In the genomic region with DNA sequence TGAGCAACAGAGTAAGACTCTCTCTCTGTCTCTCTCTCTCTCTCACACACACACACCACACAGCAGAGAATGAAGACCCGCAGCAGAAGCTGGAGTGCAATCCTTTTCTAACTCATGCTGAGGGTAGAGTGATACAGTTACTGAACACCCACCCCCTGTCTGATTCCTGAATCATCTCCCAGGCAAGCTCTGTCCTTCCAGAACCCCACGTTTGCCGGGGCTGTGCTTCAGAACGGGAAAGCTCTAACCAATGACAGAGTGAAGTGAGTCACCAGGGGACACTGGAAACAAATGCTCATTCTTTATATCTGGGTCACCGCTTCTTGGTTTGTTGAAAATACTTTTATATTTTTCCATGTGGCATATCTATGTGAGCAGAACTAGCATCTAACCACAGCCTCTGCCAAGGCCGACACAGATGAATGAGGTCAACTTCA, we compare ENCODE assay signal across 16 cellular contexts.
DNase-seq lines count a peak whose midpoint lies in the region; ATAC-seq lines count a peak whose summit lies in the region.
"Had no signal": no experiment of that assay in that cellular context is flagged by ENCODE, and none has a peak within 500 bp of the region (broad histone marks: within the 10 kb centered on the region; RNA-seq: fewer than 3 reads in every experiment).

No MANE protein-coding gene starts in this region.

- H3K27me3 Mint-ChIP-seq in activated T-helper 1 cell treated with anti-CD3 and anti-CD28 coated beads, Interleukin-12 subunit alpha, Interleukin-12 subunit beta, Interleukin-2, Interleukin-4 antibody, amounts not matched to agents 30 ng/mL and 10 ng/mL and 1 ng/mL, durations not matched to agents 14 hours and 24 hours and 36 hours (ENCODE audit: insufficient read depth) = no peaks in the 10 kb centered on the region
- H3K27me3 Mint-ChIP-seq: brain had no signal

- intact Hi-C loops in activated T-helper 1 cell treated with anti-CD3 and anti-CD28 coated beads, Interleukin-12 subunit alpha, Interleukin-12 subunit beta, Interleukin-2, Interleukin-4 antibody, amounts not matched to agents 30 ng/mL and 10 ng/mL and 1 ng/mL, durations not matched to agents 14 hours and 24 hours and 36 hours (cut with micrococcal nuclease) = no loop called here

- peak overlapping the region; percentile 59 for H3K27ac Mint-ChIP-seq in activated T-helper 1 cell treated with anti-CD3 and anti-CD28 coated beads, Interleukin-12 subunit alpha, Interleukin-12 subunit beta, Interleukin-2, Interleukin-4 antibody, amounts not matched to agents 30 ng/mL and 10 ng/mL and 1 ng/mL, durations not matched to agents 14 hours and 24 hours and 36 hours
- H3K27ac Mint-ChIP-seq: brain; naive B cell; stimulated activated naive B cell treated with anti-CD40 and anti-IgM and Interleukin-4, amounts not matched to agents 10 μg/mL and 1 μg/mL and 100 μg/mL, for 72 hours had no signal

- H3K9me3 Mint-ChIP-seq in activated T-helper 1 cell treated with anti-CD3 and anti-CD28 coated beads, Interleukin-12 subunit alpha, Interleukin-12 subunit beta, Interleukin-2, Interleukin-4 antibody, amounts not matched to agents 30 ng/mL and 10 ng/mL and 1 ng/mL, durations not matched to agents 14 hours and 24 hours and 36 hours = peaks cover 10% of the 10 kb centered on the region

- no peaks in the 10 kb centered on the region for H3K36me3 Mint-ChIP-seq in activated T-helper 1 cell treated with anti-CD3 and anti-CD28 coated beads, Interleukin-12 subunit alpha, Interleukin-12 subunit beta, Interleukin-2, Interleukin-4 antibody, amounts not matched to agents 30 ng/mL and 10 ng/mL and 1 ng/mL, durations not matched to agents 14 hours and 24 hours and 36 hours (ENCODE audit: low read depth)
- H3K36me3 Mint-ChIP-seq: brain; naive B cell; stimulated activated naive B cell treated with anti-CD40 and anti-IgM and Interleukin-4, amounts not matched to agents 10 μg/mL and 1 μg/mL and 100 μg/mL, for 72 hours had no signal

- H3K4me3 Mint-ChIP-seq in activated T-helper 1 cell treated with anti-CD3 and anti-CD28 coated beads, Interleukin-12 subunit alpha, Interleukin-12 subunit beta, Interleukin-2, Interleukin-4 antibody, amounts not matched to agents 30 ng/mL and 10 ng/mL and 1 ng/mL, durations not matched to agents 14 hours and 24 hours and 36 hours = no peak overlapping the region
- H3K4me3 Mint-ChIP-seq: brain; naive B cell; stimulated activated naive B cell treated with anti-CD40 and anti-IgM and Interleukin-4, amounts not matched to agents 10 μg/mL and 1 μg/mL and 100 μg/mL, for 72 hours had no signal

- DNase-seq in activated T-cell treated with anti-CD3 and anti-CD28 coated beads for 24 hours (ENCODE audit: low read depth) (peak; percentile 20), left kidney (ENCODE audit: low read depth, low spot score) (peak; percentile 1), stromal cell of bone marrow (ENCODE audit: low read depth) (peak; percentile 77), NCI-H2227 treated with DMSO at 0.1 percent for 48 hours (lab: John Stamatoyannopoulos, UW) (no peak), HT-29 (ENCODE audit: low spot score) (no peak)
- DNase-seq in activated T-cell treated with anti-CD3 and anti-CD28 coated beads, Interleukin-2, amount 50 U/mL, for 48 hours = no peak
- DNase-seq in activated T-helper 1 cell treated with anti-CD3 and anti-CD28 coated beads, Interleukin-12 subunit alpha, Interleukin-12 subunit beta, Interleukin-2, Interleukin-4 antibody, amounts not matched to agents 30 ng/mL and 10 ng/mL and 1 ng/mL, durations not matched to agents 14 hours and 24 hours and 36 hours (ENCODE audit: low spot score) = no peak
- DNase-seq: naive B cell; NCI-H1092; NCI-H82; sigmoid colon; stimulated activated naive B cell treated with anti-CD40 and anti-IgM and Interleukin-4, amounts not matched to agents 10 μg/mL and 1 μg/mL and 100 μg/mL, for 72 hours; SW 1271 had no signal

- peaks cover 9% of the 10 kb centered on the region for H3K4me1 Mint-ChIP-seq in activated T-helper 1 cell treated with anti-CD3 and anti-CD28 coated beads, Interleukin-12 subunit alpha, Interleukin-12 subunit beta, Interleukin-2, Interleukin-4 antibody, amounts not matched to agents 30 ng/mL and 10 ng/mL and 1 ng/mL, durations not matched to agents 14 hours and 24 hours and 36 hours (ENCODE audit: low read depth)
- H3K4me1 Mint-ChIP-seq: brain, naive B cell had no signal

- no peak for ATAC-seq in GM21515 (IDR thresholded peaks at IDR 0.05; ENCODE audit: unreplicated experiment)
- ATAC-seq: esophagus mucosa had no signal

Comparison
In these comparisons a context has a peak if more than half of its experiments do, and no peak if none do; other contexts are left out.
1. DNase-seq: peak in activated T-cell treated with anti-CD3 and anti-CD28 coated beads for 24 hours (single experiment), left kidney (single experiment) and stromal cell of bone marrow (single experiment); none in activated T-cell treated with anti-CD3 and anti-CD28 coated beads, Interleukin-2, amount 50 U/mL, for 48 hours (0 of 2), activated T-helper 1 cell treated with anti-CD3 and anti-CD28 coated beads, Interleukin-12 subunit alpha, Interleukin-12 subunit beta, Interleukin-2, Interleukin-4 antibody, amounts not matched to agents 30 ng/mL and 10 ng/mL and 1 ng/mL, durations not matched to agents 14 hours and 24 hours and 36 hours (single experiment), NCI-H2227 treated with DMSO at 0.1 percent for 48 hours (single experiment) and HT-29 (single experiment).